ENCODE assay signal across 26 cellular contexts in the genomic region with DNA sequence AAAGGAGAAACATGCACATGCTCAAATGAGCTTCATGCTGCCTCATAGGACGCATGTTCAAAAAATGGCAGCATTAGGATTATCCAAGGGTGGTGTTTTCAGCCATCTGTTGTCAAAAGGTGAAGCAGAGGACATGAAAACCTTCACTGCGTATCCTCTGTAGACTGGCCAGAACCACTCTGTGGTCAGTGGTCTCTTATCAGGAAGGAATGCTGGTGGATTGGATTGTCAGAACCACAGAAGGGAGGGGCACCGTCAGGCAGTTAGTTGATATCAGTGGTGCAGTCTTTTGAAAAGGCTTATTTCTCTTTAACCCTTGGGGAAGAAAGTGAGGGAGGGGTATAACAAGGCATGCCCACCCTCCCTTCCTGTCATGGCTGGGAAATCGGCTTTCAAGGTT.
A peak's percentile ranks its signal among the peaks of the same experiment; 100 is the strongest.
DNase-seq lines count a peak whose midpoint lies in the region; ATAC-seq and TF ChIP-seq lines count a peak whose summit lies in the region.
"Had no signal": no experiment of that assay in that cellular context is flagged by ENCODE, and none has a peak within 500 bp of the region (broad histone marks: within the 10 kb centered on the region; RNA-seq: fewer than 3 reads in every experiment).

No MANE protein-coding gene starts in this region.

- no peak for TF ChIP-seq CTCF in WTC11 (IDR thresholded peaks at IDR 0.05)
- no peak for TF ChIP-seq CTCF in brain microvascular endothelial cell (IDR thresholded peaks at IDR 0.05; ENCODE audit: low read depth, low read length, missing control alignments)
- no peak for TF ChIP-seq CTCF in mesothelial cell of epicardium (IDR thresholded peaks at IDR 0.05; ENCODE audit: unreplicated experiment)

- ATAC-seq in WTC11 = no peak
- no peak for ATAC-seq in activated CD4-positive, CD25-positive, alpha-beta regulatory T cell treated with anti-CD3 and anti-CD28 coated beads, Interleukin-2, amount 50 U/mL, for 24 hours
- ATAC-seq: Panc1 had no signal

- no peaks in the 10 kb centered on the region for H3K36me3 Mint-ChIP-seq in WTC11
- H3K36me3 Mint-ChIP-seq in mesothelial cell of epicardium = peaks cover 23% of the 10 kb centered on the region
- no peaks in the 10 kb centered on the region for H3K36me3 Mint-ChIP-seq in activated T-helper 2 cell treated with anti-CD3 and anti-CD28 coated beads, Interferon-gamma antibody, Interleukin-2, Interleukin-4, amounts not matched to agents 10 μg/mL and 5 μg/mL and 100 μg/mL, durations not matched to agents 14 hours and 24 hours and 36 hours (ENCODE audit: low read depth)

- CTCF ChIA-PET in WTC11 (lab: Charles Lee) = interaction anchor here (1.0 to 1.4 kb wide), 2 partner anchors 83 to 105 kb away, joined by 3 to 4 read pairs; no protein-coding TSS in a partner anchor

- H3K36me3 ChIP-seq in brain microvascular endothelial cell (replicated peaks) = no peaks in the 10 kb centered on the region
- H3K36me3 ChIP-seq: BLaER1 had no signal

- H3K27me3 Mint-ChIP-seq in WTC11 (ENCODE audit: low read depth) (no peaks in the 10 kb centered on the region), mesothelial cell of epicardium (ENCODE audit: low read depth) (no peaks in the 10 kb centered on the region)
- no peaks in the 10 kb centered on the region for H3K27me3 Mint-ChIP-seq in activated T-helper 2 cell treated with anti-CD3 and anti-CD28 coated beads, Interferon-gamma antibody, Interleukin-2, Interleukin-4, amounts not matched to agents 10 μg/mL and 5 μg/mL and 100 μg/mL, durations not matched to agents 14 hours and 24 hours and 36 hours (ENCODE audit: low read depth)
- H3K27me3 Mint-ChIP-seq: CD4-positive, alpha-beta T cell had no signal

- no peaks in the 10 kb centered on the region for H3K27me3 ChIP-seq in brain microvascular endothelial cell (replicated peaks)
- H3K27me3 ChIP-seq: BLaER1 had no signal

- POLR2A ChIA-PET in WTC11 (lab: Charles Lee) = no interaction called here

- DNase-seq in ELF-1 (ENCODE audit: low read depth, low spot score) (peak; percentile 8), WTC11 (ENCODE audit: low spot score) (no peak), brain microvascular endothelial cell (peak; percentile 74), mesothelial cell of epicardium (ENCODE audit: low spot score in 2 of 2, unreplicated experiment in 2 of 2) (no peak), AG08396 (ENCODE audit: low spot score) (no peak), HuH-7 (ENCODE audit: low spot score) (no peak)
- no peak for DNase-seq in activated T-helper 2 cell treated with anti-CD3 and anti-CD28 coated beads, Interferon-gamma antibody, Interleukin-2, Interleukin-4, amounts not matched to agents 10 μg/mL and 5 μg/mL and 100 μg/mL, durations not matched to agents 14 hours and 24 hours and 36 hours (ENCODE audit: low spot score)
- DNase-seq: Caco-2; CD4-positive, alpha-beta T cell; DMS153; GDM1; H7; HFFc6; Karpas-422; MV-4-11; NCI-H1694 treated with DMSO at 0.1 percent for 48 hours; NCI-H2081 treated with DMSO at 0.1 percent for 48 hours; NCI-H2171 treated with DMSO at 0.1 percent for 48 hours; NCI-H446; NCI-H69; NK-92 treated with Interleukin-12 subunit alpha and Interleukin-12 subunit beta, amount 100 ng/mL, for 24 hours; SIG-M5; SK-N-SH had no signal

- 0 out of 2 replicates have a peak, but pooled peaks cover under 1% of the 10 kb centered on the region for H3K9me3 Mint-ChIP-seq in WTC11
- H3K9me3 Mint-ChIP-seq in mesothelial cell of epicardium = peaks cover 5% of the 10 kb centered on the region
- peaks cover 4% of the 10 kb centered on the region for H3K9me3 Mint-ChIP-seq in activated T-helper 2 cell treated with anti-CD3 and anti-CD28 coated beads, Interferon-gamma antibody, Interleukin-2, Interleukin-4, amounts not matched to agents 10 μg/mL and 5 μg/mL and 100 μg/mL, durations not matched to agents 14 hours and 24 hours and 36 hours
- H3K9me3 Mint-ChIP-seq: HFFc6 had no signal

- no peak overlapping the region for H3K27ac ChIP-seq in brain microvascular endothelial cell
- H3K27ac ChIP-seq: BLaER1 had no signal

- H3K4me3 Mint-ChIP-seq in WTC11 (no peak overlapping the region), mesothelial cell of epicardium (no peak overlapping the region)
- no peak overlapping the region for H3K4me3 Mint-ChIP-seq in activated T-helper 2 cell treated with anti-CD3 and anti-CD28 coated beads, Interferon-gamma antibody, Interleukin-2, Interleukin-4, amounts not matched to agents 10 μg/mL and 5 μg/mL and 100 μg/mL, durations not matched to agents 14 hours and 24 hours and 36 hours (ENCODE audit: low read depth)
- H3K4me3 Mint-ChIP-seq: CD4-positive, alpha-beta T cell; HFFc6 had no signal

- H3K27ac Mint-ChIP-seq in WTC11 (0 out of 2 replicates have a peak overlapping the region, but pooled peaks have one; percentile 24), mesothelial cell of epicardium (peak overlapping the region; percentile 84)
- H3K27ac Mint-ChIP-seq in activated T-helper 2 cell treated with anti-CD3 and anti-CD28 coated beads, Interferon-gamma antibody, Interleukin-2, Interleukin-4, amounts not matched to agents 10 μg/mL and 5 μg/mL and 100 μg/mL, durations not matched to agents 14 hours and 24 hours and 36 hours = no peak overlapping the region
- H3K27ac Mint-ChIP-seq: CD4-positive, alpha-beta T cell; HFFc6 had no signal

- intact Hi-C loops in activated T-helper 2 cell treated with anti-CD3 and anti-CD28 coated beads, Interferon-gamma antibody, Interleukin-2, Interleukin-4, amounts not matched to agents 10 μg/mL and 5 μg/mL and 100 μg/mL, durations not matched to agents 14 hours and 24 hours and 36 hours (cut with micrococcal nuclease) = no loop called here

- H3K4me3 ChIP-seq in brain microvascular endothelial cell (ENCODE audit: low read depth, low read length) = no peak overlapping the region
- H3K4me3 ChIP-seq: BLaER1 had no signal

- in situ Hi-C loops in brain microvascular endothelial cell (cut with HindIII; ENCODE audit: low pct_ligation_motif_present, low sequenced_read_pairs) = no loop called here

- H3K4me1 Mint-ChIP-seq in WTC11 (peaks cover 43% of the 10 kb centered on the region), mesothelial cell of epicardium (peaks cover 60% of the 10 kb centered on the region)
- H3K4me1 Mint-ChIP-seq in activated T-helper 2 cell treated with anti-CD3 and anti-CD28 coated beads, Interferon-gamma antibody, Interleukin-2, Interleukin-4, amounts not matched to agents 10 μg/mL and 5 μg/mL and 100 μg/mL, durations not matched to agents 14 hours and 24 hours and 36 hours (ENCODE audit: low read depth) = no peaks in the 10 kb centered on the region

TF ChIP-seq in WTC11, 78 proteins besides CTCF, POLR2A, EP300 and RAD21 (continues in another document):
- no peak for TF ChIP-seq TP53 (CRISPR knock-in tag; IDR thresholded peaks at IDR 0.05)
- TF ChIP-seq ATF1 (CRISPR knock-in tag; IDR thresholded peaks at IDR 0.05) = no peak
- TF ChIP-seq, protein P1, sequence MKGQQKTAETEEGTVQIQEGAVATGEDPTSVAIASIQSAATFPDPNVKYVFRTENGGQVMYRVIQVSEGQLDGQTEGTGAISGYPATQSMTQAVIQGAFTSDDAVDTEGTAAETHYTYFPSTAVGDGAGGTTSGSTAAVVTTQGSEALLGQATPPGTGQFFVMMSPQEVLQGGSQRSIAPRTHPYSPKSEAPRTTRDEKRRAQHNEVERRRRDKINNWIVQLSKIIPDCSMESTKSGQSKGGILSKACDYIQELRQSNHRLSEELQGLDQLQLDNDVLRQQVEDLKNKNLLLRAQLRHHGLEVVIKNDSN (CRISPR knock-in tag; IDR thresholded peaks at IDR 0.05) = no peak
- no peak for TF ChIP-seq ZNF671 (CRISPR knock-in tag; IDR thresholded peaks at IDR 0.05)
- no peak for TF ChIP-seq ZNF423 (CRISPR knock-in tag; IDR thresholded peaks at IDR 0.05)
- TF ChIP-seq GRHL2 (CRISPR knock-in tag; IDR thresholded peaks at IDR 0.05; ENCODE audit: insufficient replicate concordance, severe bottlenecking) = no peak
- no peak for TF ChIP-seq NFYB (CRISPR knock-in tag; conservative IDR thresholded peaks at IDR 0.05; ENCODE audit: low read depth)
- TF ChIP-seq ZNF219 (CRISPR knock-in tag; IDR thresholded peaks at IDR 0.05; ENCODE audit: borderline replicate concordance) = no peak
- no peak for TF ChIP-seq EMX1 (CRISPR knock-in tag; IDR thresholded peaks at IDR 0.05)
- TF ChIP-seq ZNF396 (CRISPR knock-in tag; IDR thresholded peaks at IDR 0.05; ENCODE audit: borderline replicate concordance) = no peak
- TF ChIP-seq, protein P2, sequence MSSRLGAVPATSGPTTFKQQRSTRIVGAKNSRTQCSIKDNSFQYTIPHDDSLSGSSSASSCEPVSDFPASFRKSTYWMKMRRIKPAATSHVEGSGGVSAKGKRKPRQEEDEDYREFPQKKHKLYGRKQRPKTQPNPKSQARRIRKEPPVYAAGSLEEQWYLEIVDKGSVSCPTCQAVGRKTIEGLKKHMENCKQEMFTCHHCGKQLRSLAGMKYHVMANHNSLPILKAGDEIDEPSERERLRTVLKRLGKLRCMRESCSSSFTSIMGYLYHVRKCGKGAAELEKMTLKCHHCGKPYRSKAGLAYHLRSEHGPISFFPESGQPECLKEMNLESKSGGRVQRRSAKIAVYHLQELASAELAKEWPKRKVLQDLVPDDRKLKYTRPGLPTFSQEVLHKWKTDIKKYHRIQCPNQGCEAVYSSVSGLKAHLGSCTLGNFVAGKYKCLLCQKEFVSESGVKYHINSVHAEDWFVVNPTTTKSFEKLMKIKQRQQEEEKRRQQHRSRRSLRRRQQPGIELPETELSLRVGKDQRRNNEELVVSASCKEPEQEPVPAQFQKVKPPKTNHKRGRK (CRISPR knock-in tag; IDR thresholded peaks at IDR 0.05; ENCODE audit: borderline replicate concordance) = no peak
- TF ChIP-seq FOXJ3 (CRISPR knock-in tag; IDR thresholded peaks at IDR 0.05; ENCODE audit: borderline replicate concordance) = no peak
- TF ChIP-seq ZNF138 (CRISPR knock-in tag; conservative IDR thresholded peaks at IDR 0.05) = no peak

Comparison
In these comparisons a context has a peak if more than half of its experiments do, and no peak if none do; other contexts are left out.
1. DNase-seq: peak in ELF-1 (single experiment) and brain microvascular endothelial cell (single experiment); none in WTC11 (single experiment), mesothelial cell of epicardium (0 of 2), AG08396 (single experiment), activated T-helper 2 cell treated with anti-CD3 and anti-CD28 coated beads, Interferon-gamma antibody, Interleukin-2, Interleukin-4, amounts not matched to agents 10 μg/mL and 5 μg/mL and 100 μg/mL, durations not matched to agents 14 hours and 24 hours and 36 hours (single experiment) and HuH-7 (single experiment).